ENCODE assay signal across 9 cellular contexts in the genomic region with DNA sequence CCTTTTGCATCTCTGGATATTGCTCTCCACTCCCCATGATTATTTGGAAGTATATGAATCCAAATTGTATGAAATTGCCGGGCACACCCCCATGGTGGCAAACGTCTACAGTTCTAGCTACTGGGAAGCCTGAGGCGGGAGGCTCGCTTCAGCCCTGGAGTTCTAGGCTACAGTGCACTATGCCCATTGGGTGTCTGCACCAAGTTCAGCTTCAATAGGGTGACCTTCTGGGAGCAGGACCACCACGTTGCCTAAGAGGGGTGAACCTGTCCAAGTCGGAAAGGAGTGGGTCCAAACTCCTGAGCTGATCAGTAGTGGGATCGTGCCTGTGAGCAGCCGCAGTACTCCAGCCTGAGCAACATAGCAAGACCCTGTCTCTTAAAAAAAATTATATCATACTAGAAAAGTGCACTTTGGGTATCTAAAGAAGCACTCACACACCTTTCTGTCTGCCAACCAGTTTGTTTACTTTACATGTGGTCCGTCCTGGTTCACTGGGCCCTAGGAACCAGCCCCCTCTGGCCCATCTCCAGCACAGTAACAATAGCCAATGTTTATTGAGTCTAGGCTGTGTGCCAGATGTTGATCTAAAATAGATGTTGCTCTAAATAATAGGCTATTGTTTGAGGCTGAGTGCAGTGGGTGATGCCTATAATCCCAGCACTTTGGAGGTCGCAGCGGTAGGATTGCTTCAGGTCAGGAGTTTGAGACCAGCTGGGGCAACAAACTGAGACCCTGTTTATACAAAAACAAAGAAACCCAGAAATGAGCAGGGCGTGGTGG. TPM values are rescaled to one million over a fixed set of nuclear protein-coding genes. Genes with fewer than 3 reads are reported as not detected.
A peak's percentile ranks its signal among the peaks of the same experiment; 100 is the strongest.
DNase-seq lines count a peak whose midpoint lies in the region; ATAC-seq and TF ChIP-seq lines count a peak whose summit lies in the region.
"Had no signal": no experiment of that assay in that cellular context is flagged by ENCODE, and none has a peak within 500 bp of the region (broad histone marks: within the 10 kb centered on the region; RNA-seq: fewer than 3 reads in every experiment).

No MANE protein-coding gene starts in this region.

- H3K9me3 ChIP-seq in DND-41 (ENCODE audit: insufficient read depth, low read length, severe bottlenecking): peaks cover 3% of the 10 kb centered on the region
- H3K9me3 ChIP-seq in mucosa of rectum (ENCODE audit: control insufficient read depth in 2 of 2, low read length in 2 of 2): no peaks in the 10 kb centered on the region

- intact Hi-C loops in dorsolateral prefrontal cortex (cut with DNase I): no loop called here

- DNase-seq in DND-41: no peak
- DNase-seq in NCI-H2196 treated with DMSO at 0.1 percent for 48 hours (lab: John Stamatoyannopoulos, UW; ENCODE audit: unreplicated experiment): peak; percentile 88
- DNase-seq in dorsolateral prefrontal cortex: peak in 5 of 10 donors; percentile 45 to 82 (median 57)
- no peak for DNase-seq in activated effector memory CD4-positive, alpha-beta T cell treated with anti-CD3 and anti-CD28 coated beads, Interleukin-2, amount 50 U/mL, for 16 hours
- no peak for DNase-seq in GM03348 (ENCODE audit: low spot score)
- no peak for DNase-seq in iPS-NIHi11 (ENCODE audit: low spot score)
- DNase-seq: activated CD4-positive, alpha-beta memory T cell treated with anti-CD3 and anti-CD28 coated beads, Interleukin-2, amount 10 ng/mL, durations not matched to agents 7 days and 5 days had no signal

- 0 out of 2 replicates have a peak overlapping the region, but pooled peaks have one; percentile 17 for H2AFZ ChIP-seq in DND-41 (ENCODE audit: low read depth, low read length)

- H3K4me2 ChIP-seq in DND-41 (ENCODE audit: insufficient read depth, low read length): no peak overlapping the region

- ATAC-seq in DND-41 (ENCODE audit: insufficient read depth, low read depth): no peak
- ATAC-seq in HG03175 (IDR thresholded peaks at IDR 0.05; ENCODE audit: unreplicated experiment): no peak

- H3K36me3 ChIP-seq in DND-41 (ENCODE audit: insufficient read depth, low read length) (no peaks in the 10 kb centered on the region), mucosa of rectum (ENCODE audit: control insufficient read depth in 2 of 2, insufficient read depth in 2 of 2, low read length in 2 of 2) (no peaks in the 10 kb centered on the region)

- H3K27ac ChIP-seq in DND-41 (ENCODE audit: low read length) (no peak overlapping the region), dorsolateral prefrontal cortex (peak overlapping the region; percentile 42 to 97 (median 84)), mucosa of rectum (ENCODE audit: low read depth in 2 of 2, low read length in 2 of 2) (peak overlapping the region; percentile 32 to 60)

- no peaks in the 10 kb centered on the region for H3K27me3 ChIP-seq in DND-41 (ENCODE audit: insufficient read depth, low read length, poor library complexity)
- H3K27me3 ChIP-seq in dorsolateral prefrontal cortex: no peaks in the 10 kb centered on the region
- H3K27me3 ChIP-seq in mucosa of rectum (ENCODE audit: control insufficient read depth in 2 of 2, insufficient read depth in 2 of 2, low read length in 2 of 2): no peaks in the 10 kb centered on the region

- no peaks in the 10 kb centered on the region for H3K79me2 ChIP-seq in DND-41 (ENCODE audit: insufficient read depth, low read length)

- H4K20me1 ChIP-seq in DND-41 (ENCODE audit: insufficient read depth, low read length): no peaks in the 10 kb centered on the region

- H3K4me3 ChIP-seq in DND-41 (ENCODE audit: low read depth in 1 of 2, low read length in 2 of 2) (no peak overlapping the region), dorsolateral prefrontal cortex (peak overlapping the region in 7 of 59 donors; percentile 9 to 31 (median 16)), mucosa of rectum (ENCODE audit: low read length in 2 of 2) (no peak overlapping the region)

- H3K9ac ChIP-seq in DND-41 (ENCODE audit: low read depth, low read length) (no peak overlapping the region), mucosa of rectum (ENCODE audit: low read depth in 1 of 2, low read length in 2 of 2) (peak overlapping the region; percentile 14 to 42)

- TF ChIP-seq CTCF in DND-41 (IDR thresholded peaks at IDR 0.05; ENCODE audit: borderline replicate concordance, extremely low read depth, low read length, poor library complexity, severe bottlenecking) (no peak), dorsolateral prefrontal cortex (IDR thresholded peaks at IDR 0.05 in 54 of 56, conservative IDR thresholded peaks at IDR 0.05 in 2 of 56; ENCODE audit: low read depth in 1 of 56, partially characterized antibody in 56 of 56) (peak in 2 of 56 donors; percentile 7 to 12)

- H3K4me1 ChIP-seq in DND-41 (ENCODE audit: insufficient read depth, low read length) (no peaks in the 10 kb centered on the region), mucosa of rectum (ENCODE audit: control insufficient read depth in 2 of 2, insufficient read depth in 2 of 2, low read length in 2 of 2) (peaks cover 4 to 10% of the 10 kb centered on the region in 2 donors)

RNA-seq across cellular contexts. Expression of gene KAT5, which starts 16.4 kb away (rescaled TPM):
- 10 to 100 TPM; 57.1 to 97.9 (median 76.4) TPM for total RNA-seq in dorsolateral prefrontal cortex

RNA-seq across cellular contexts. Expression of gene RNASEH2C, which starts 24.9 kb away (rescaled TPM):
- 10 to 100 TPM; 27.6 to 76.0 (median 41.1) TPM for total RNA-seq in dorsolateral prefrontal cortex

RNA-seq across cellular contexts. Expression of gene RELA, which starts 32.9 kb away (rescaled TPM):
- 10 to 100 TPM; 28.1 to 93.7 (median 48.2) TPM for total RNA-seq in dorsolateral prefrontal cortex

RNA-seq across cellular contexts. Expression of gene SIPA1, which starts 57.7 kb away (rescaled TPM):
- 10 to 100 TPM in 119 of 120 experiments, 1 to 10 TPM in 1; 8.6 to 68.2 (median 26.7) TPM for total RNA-seq in dorsolateral prefrontal cortex
